ENCODE assay signal across 8 cellular contexts in genomic region chrX:63506320-63506719, GRCh38.
DNase-seq lines count a peak whose midpoint lies in the region; ATAC-seq and TF ChIP-seq lines count a peak whose summit lies in the region.

No MANE protein-coding gene starts in this region.

- H3K4me1 ChIP-seq in fibroblast of lung (ENCODE audit: control insufficient read depth, extremely low read depth, insufficient read depth, low read length), result no peaks in the 10 kb centered on the region
- no peaks in the 10 kb centered on the region for H3K4me1 ChIP-seq in upper lobe of left lung
- peaks cover 0 to 7% (median 1%) of the 10 kb centered on the region in 4 donors for H3K4me1 ChIP-seq in tibial artery

- TF ChIP-seq EP300 in upper lobe of left lung (IDR thresholded peaks at IDR 0.05), result no peak

- no peaks in the 10 kb centered on the region for H3K27me3 Mint-ChIP-seq in natural killer cell (ENCODE audit: low read depth in 2 of 2)
- no peaks in the 10 kb centered on the region for H3K27me3 Mint-ChIP-seq in natural killer cell treated with Interleukin-12 subunit alpha and Interleukin-12 subunit beta and Interleukin-15 and Interleukin-18, amount 100 ng/mL, for 72 hours

- no peaks in the 10 kb centered on the region for H3K9me3 Mint-ChIP-seq in natural killer cell
- no peaks in the 10 kb centered on the region for H3K9me3 Mint-ChIP-seq in natural killer cell treated with Interleukin-12 subunit alpha and Interleukin-12 subunit beta and Interleukin-15 and Interleukin-18, amount 100 ng/mL, for 72 hours

- intact Hi-C loops in natural killer cell (cut with micrococcal nuclease) (no loop called here), tibial artery (cut with DNase I; ENCODE audit: low total_unique reads) (no loop called here)

- peak overlapping the region; percentile 13 to 57 for H3K27ac Mint-ChIP-seq in natural killer cell
- H3K27ac Mint-ChIP-seq in natural killer cell treated with Interleukin-12 subunit alpha and Interleukin-12 subunit beta and Interleukin-15 and Interleukin-18, amount 100 ng/mL, for 72 hours, result no peak overlapping the region

- TF ChIP-seq CTCF in natural killer cell (IDR thresholded peaks at IDR 0.05) (peak; percentile 36), fibroblast of lung (conservative IDR thresholded peaks at IDR 0.05 in 1 of 2, IDR thresholded peaks at IDR 0.05 in 1 of 2; ENCODE audit: low read depth in 1 of 2, low read length in 2 of 2) (no peak), upper lobe of left lung (IDR thresholded peaks at IDR 0.05) (peak in 1 of 6 experiments; percentile 10), tibial artery (IDR thresholded peaks at IDR 0.05) (peak in 1 of 2 experiments; percentile 12)

- H3K9ac ChIP-seq in fibroblast of lung (ENCODE audit: insufficient read depth, low read length), result no peak overlapping the region

- TF ChIP-seq POLR2A in upper lobe of left lung (IDR thresholded peaks at IDR 0.05), result no peak

- no peak overlapping the region for H2AFZ ChIP-seq in fibroblast of lung (ENCODE audit: low read length)

- ATAC-seq in natural killer cell (peak in 2 of 3 donors; percentile 58 to 61), GM21528 (IDR thresholded peaks at IDR 0.05; ENCODE audit: low FRiP score, unreplicated experiment) (no peak), upper lobe of left lung (ENCODE audit: low FRiP score in 2 of 2) (no peak), GM21786 (IDR thresholded peaks at IDR 0.05; ENCODE audit: unreplicated experiment) (no peak)
- ATAC-seq in natural killer cell treated with Interleukin-12 subunit alpha and Interleukin-12 subunit beta and Interleukin-15 and Interleukin-18, amount 100 ng/mL, for 72 hours, result no peak

- no peak overlapping the region for H3K4me2 ChIP-seq in fibroblast of lung (ENCODE audit: extremely low read depth, insufficient read depth, low read length)

- H3K4me1 Mint-ChIP-seq in natural killer cell, result peaks cover 25 to 34% of the 10 kb centered on the region in 2 donors
- peaks cover 9 to 17% of the 10 kb centered on the region in 2 donors for H3K4me1 Mint-ChIP-seq in natural killer cell treated with Interleukin-12 subunit alpha and Interleukin-12 subunit beta and Interleukin-15 and Interleukin-18, amount 100 ng/mL, for 72 hours (ENCODE audit: low read depth in 2 of 2)

- H3K36me3 Mint-ChIP-seq in natural killer cell, result no peaks in the 10 kb centered on the region
- no peaks in the 10 kb centered on the region for H3K36me3 Mint-ChIP-seq in natural killer cell treated with Interleukin-12 subunit alpha and Interleukin-12 subunit beta and Interleukin-15 and Interleukin-18, amount 100 ng/mL, for 72 hours

- H3K79me2 ChIP-seq in fibroblast of lung (ENCODE audit: control insufficient read depth, insufficient read depth, low read length), result no peaks in the 10 kb centered on the region

- 65% methylated on average over 1 of the region's 1 CpG; no CpG with 5 or more reads in 1 of the 2 donors for WGBS in upper lobe of left lung, 2 donors

- H3K27ac ChIP-seq in fibroblast of lung (ENCODE audit: insufficient read depth, low read length), result no peak overlapping the region
- no peak overlapping the region for H3K27ac ChIP-seq in upper lobe of left lung
- H3K27ac ChIP-seq in tibial artery, result no peak overlapping the region

- no peak overlapping the region for H3K4me3 Mint-ChIP-seq in natural killer cell
- no peak overlapping the region for H3K4me3 Mint-ChIP-seq in natural killer cell treated with Interleukin-12 subunit alpha and Interleukin-12 subunit beta and Interleukin-15 and Interleukin-18, amount 100 ng/mL, for 72 hours

- DNase-seq in natural killer cell (no peak), NCI-H82 treated with DMSO at 0.1 percent for 48 hours (lab: John Stamatoyannopoulos, UW; ENCODE audit: unreplicated experiment) (peak; percentile 0), fibroblast of lung (ENCODE audit: low read depth in 2 of 2) (peak; percentile 39 to 58), upper lobe of left lung (no peak), tibial artery (no peak)
- no peak for DNase-seq in natural killer cell treated with Interleukin-12 subunit alpha and Interleukin-12 subunit beta and Interleukin-15 and Interleukin-18, amount 100 ng/mL, for 72 hours (ENCODE audit: low spot score)

- H4K20me1 ChIP-seq in fibroblast of lung (ENCODE audit: control insufficient read depth, extremely low read depth, insufficient read depth, low read length), result no peaks in the 10 kb centered on the region

- H3K9me3 ChIP-seq in fibroblast of lung (ENCODE audit: control insufficient read depth, insufficient read depth, low read depth, low read length) (no peaks in the 10 kb centered on the region), upper lobe of left lung (no peaks in the 10 kb centered on the region), tibial artery (no peaks in the 10 kb centered on the region)

- no peak overlapping the region for H3K4me3 ChIP-seq in fibroblast of lung (replicated peaks in 1 of 4; ENCODE audit: control extremely low read depth in 1 of 4, insufficient read depth in 1 of 4, low read depth in 3 of 4, low read length in 4 of 4)
- no peak overlapping the region for H3K4me3 ChIP-seq in upper lobe of left lung
- H3K4me3 ChIP-seq in tibial artery, result no peak overlapping the region

- H3K27me3 ChIP-seq in fibroblast of lung (ENCODE audit: control insufficient read depth, insufficient read depth, low read length) (no peaks in the 10 kb centered on the region), upper lobe of left lung (no peaks in the 10 kb centered on the region), tibial artery (no peaks in the 10 kb centered on the region)

- H3K36me3 ChIP-seq in fibroblast of lung (ENCODE audit: control insufficient read depth, insufficient read depth, low read length) (no peaks in the 10 kb centered on the region), upper lobe of left lung (no peaks in the 10 kb centered on the region), tibial artery (no peaks in the 10 kb centered on the region)

Comparison
In these comparisons a context has a peak if more than half of its experiments do, and no peak if none do; other contexts are left out.
1. ATAC-seq: peak in natural killer cell (2 of 3); none in natural killer cell treated with Interleukin-12 subunit alpha and Interleukin-12 subunit beta and Interleukin-15 and Interleukin-18, amount 100 ng/mL, for 72 hours (0 of 2), GM21528 (single experiment), upper lobe of left lung (0 of 2) and GM21786 (single experiment).
2. H3K27ac Mint-ChIP-seq: peak in natural killer cell (2 of 2); none in natural killer cell treated with Interleukin-12 subunit alpha and Interleukin-12 subunit beta and Interleukin-15 and Interleukin-18, amount 100 ng/mL, for 72 hours (0 of 2).
3. DNase-seq: peak in NCI-H82 treated with DMSO at 0.1 percent for 48 hours (single experiment) and fibroblast of lung (2 of 2); none in natural killer cell (single experiment), natural killer cell treated with Interleukin-12 subunit alpha and Interleukin-12 subunit beta and Interleukin-15 and Interleukin-18, amount 100 ng/mL, for 72 hours (single experiment), upper lobe of left lung (0 of 2) and tibial artery (0 of 2).